ENCODE assay signal across 3 cellular contexts in genomic region chr2:197310940-197311485, GRCh38.
TF ChIP-seq lines count a peak whose summit lies in the region.

No MANE protein-coding gene starts in this region.

TF ChIP-seq in A549, 52 proteins besides CTCF, POLR2A, EP300 and RAD21:
- no peak for TF ChIP-seq NFE2L2 (conservative IDR thresholded peaks at IDR 0.05; ENCODE audit: low read length)
- no peak for TF ChIP-seq ZSCAN20 (CRISPR knock-in tag; IDR thresholded peaks at IDR 0.05)

TF ChIP-seq in HCT116, 20 proteins besides CTCF, POLR2A, EP300 and RAD21:
- TF ChIP-seq SP1 (IDR thresholded peaks at IDR 0.05; ENCODE audit: low read depth) (no peak), ZFX (IDR thresholded peaks at IDR 0.05) (peak; percentile 34; the same call in 1 of the 2 replicates)
- TF ChIP-seq, protein P1, sequence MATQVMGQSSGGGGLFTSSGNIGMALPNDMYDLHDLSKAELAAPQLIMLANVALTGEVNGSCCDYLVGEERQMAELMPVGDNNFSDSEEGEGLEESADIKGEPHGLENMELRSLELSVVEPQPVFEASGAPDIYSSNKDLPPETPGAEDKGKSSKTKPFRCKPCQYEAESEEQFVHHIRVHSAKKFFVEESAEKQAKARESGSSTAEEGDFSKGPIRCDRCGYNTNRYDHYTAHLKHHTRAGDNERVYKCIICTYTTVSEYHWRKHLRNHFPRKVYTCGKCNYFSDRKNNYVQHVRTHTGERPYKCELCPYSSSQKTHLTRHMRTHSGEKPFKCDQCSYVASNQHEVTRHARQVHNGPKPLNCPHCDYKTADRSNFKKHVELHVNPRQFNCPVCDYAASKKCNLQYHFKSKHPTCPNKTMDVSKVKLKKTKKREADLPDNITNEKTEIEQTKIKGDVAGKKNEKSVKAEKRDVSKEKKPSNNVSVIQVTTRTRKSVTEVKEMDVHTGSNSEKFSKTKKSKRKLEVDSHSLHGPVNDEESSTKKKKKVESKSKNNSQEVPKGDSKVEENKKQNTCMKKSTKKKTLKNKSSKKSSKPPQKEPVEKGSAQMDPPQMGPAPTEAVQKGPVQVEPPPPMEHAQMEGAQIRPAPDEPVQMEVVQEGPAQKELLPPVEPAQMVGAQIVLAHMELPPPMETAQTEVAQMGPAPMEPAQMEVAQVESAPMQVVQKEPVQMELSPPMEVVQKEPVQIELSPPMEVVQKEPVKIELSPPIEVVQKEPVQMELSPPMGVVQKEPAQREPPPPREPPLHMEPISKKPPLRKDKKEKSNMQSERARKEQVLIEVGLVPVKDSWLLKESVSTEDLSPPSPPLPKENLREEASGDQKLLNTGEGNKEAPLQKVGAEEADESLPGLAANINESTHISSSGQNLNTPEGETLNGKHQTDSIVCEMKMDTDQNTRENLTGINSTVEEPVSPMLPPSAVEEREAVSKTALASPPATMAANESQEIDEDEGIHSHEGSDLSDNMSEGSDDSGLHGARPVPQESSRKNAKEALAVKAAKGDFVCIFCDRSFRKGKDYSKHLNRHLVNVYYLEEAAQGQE (IDR thresholded peaks at IDR 0.05; ENCODE audit: low read depth): no peak

TF ChIP-seq in GM12878, 131 proteins besides CTCF, POLR2A, EP300 and RAD21:
- TF ChIP-seq SMAD5 (IDR thresholded peaks at IDR 0.05; ENCODE audit: low read depth) (0 out of 2 replicates have a peak, but pooled peaks have one; percentile 13), NR2F1 (conservative IDR thresholded peaks at IDR 0.05) (0 out of 2 replicates have a peak, but pooled peaks have one; percentile 9), SIN3A (IDR thresholded peaks at IDR 0.05; ENCODE audit: low read depth, low read length) (0 out of 2 replicates have a peak, but pooled peaks have one; percentile 63), NFYA (IDR thresholded peaks at IDR 0.05; ENCODE audit: borderline replicate concordance, low read depth, low read length) (no peak), CREM (IDR thresholded peaks at IDR 0.05; ENCODE audit: low read depth) (0 out of 2 replicates have a peak, but pooled peaks have one; percentile 5), NRF1 (conservative IDR thresholded peaks at IDR 0.05; ENCODE audit: low read depth, low read length) (no peak), LARP7 (IDR thresholded peaks at IDR 0.05) (no peak), MXI1 (IDR thresholded peaks at IDR 0.05; ENCODE audit: low read depth, low read length) (peak; percentile 24), BHLHE40 (IDR thresholded peaks at IDR 0.05; ENCODE audit: borderline replicate concordance in 1 of 2, low read depth in 2 of 2, low read length in 1 of 2) (peak in 1 of 2 experiments; percentile 74; a peak in 1 of 4 replicates), MEF2A (IDR thresholded peaks at IDR 0.05; ENCODE audit: insufficient read depth, low read depth, low read length) (0 out of 2 replicates have a peak, but pooled peaks have one; percentile 1)
